14 cellular contexts compared by ENCODE assay signal in genomic region chr22:41863472-41863871, GRCh38. TPM values are rescaled to one million over a fixed set of nuclear protein-coding genes. Genes with fewer than 3 reads are reported as not detected.
DNase-seq lines count a peak whose midpoint lies in the region; ATAC-seq and TF ChIP-seq lines count a peak whose summit lies in the region.
"Had no signal": no experiment of that assay in that cellular context is flagged by ENCODE, and none has a peak within 500 bp of the region (broad histone marks: within the 10 kb centered on the region; RNA-seq: fewer than 3 reads in every experiment).

No MANE protein-coding gene starts in this region.

- CTCF ChIA-PET in MCF 10A (lab: Yijun Ruan, JAX): interaction anchor here (0.8 to 1.0 kb wide), 2 partner anchors 78 to 167 kb away, joined by 3 read pairs; no protein-coding TSS in a partner anchor

- peak overlapping the region in 1 of 2 donors; percentile 55 for H3K27ac ChIP-seq in breast epithelium

- peaks cover under 1% of the 10 kb centered on the region for H3K36me3 ChIP-seq in breast epithelium

- no peaks in the 10 kb centered on the region for H3K27me3 ChIP-seq in breast epithelium

- H3K9me3 ChIP-seq in breast epithelium: no peaks in the 10 kb centered on the region

- H3K4me3 Mint-ChIP-seq in MCF 10A (ENCODE audit: unreplicated experiment) (no peak overlapping the region), type B pancreatic cell (no peak overlapping the region)
- peak overlapping the region; percentile 78 for H3K4me3 Mint-ChIP-seq in activated T-helper 1 cell treated with anti-CD3 and anti-CD28 coated beads, Interleukin-12 subunit alpha, Interleukin-12 subunit beta, Interleukin-2, Interleukin-4 antibody, amounts not matched to agents 30 ng/mL and 10 ng/mL and 1 ng/mL, durations not matched to agents 14 hours and 24 hours and 36 hours

- BruUV-seq in MCF 10A (replicated peaks; lab: Mats Ljungman, UMichigan): no TSS peak

- H3K36me3 Mint-ChIP-seq in MCF 10A (ENCODE audit: insufficient read depth, unreplicated experiment): peaks cover 26% of the 10 kb centered on the region
- peaks cover 28% of the 10 kb centered on the region for H3K36me3 Mint-ChIP-seq in activated T-helper 1 cell treated with anti-CD3 and anti-CD28 coated beads, Interleukin-12 subunit alpha, Interleukin-12 subunit beta, Interleukin-2, Interleukin-4 antibody, amounts not matched to agents 30 ng/mL and 10 ng/mL and 1 ng/mL, durations not matched to agents 14 hours and 24 hours and 36 hours (ENCODE audit: low read depth)
- H3K36me3 Mint-ChIP-seq in type B pancreatic cell: no peaks in the 10 kb centered on the region

- H3K4me1 ChIP-seq in breast epithelium: no peaks in the 10 kb centered on the region

- DNase-seq in MCF 10A (ENCODE audit: unreplicated experiment) (no peak), breast epithelium (ENCODE audit: low spot score in 2 of 2) (no peak), islet precursor cell (peak; percentile 14), type B pancreatic cell (ENCODE audit: extremely low spot score, unreplicated experiment) (no peak)
- no peak for DNase-seq in activated T-helper 1 cell treated with anti-CD3 and anti-CD28 coated beads, Interleukin-12 subunit alpha, Interleukin-12 subunit beta, Interleukin-2, Interleukin-4 antibody, amounts not matched to agents 30 ng/mL and 10 ng/mL and 1 ng/mL, durations not matched to agents 14 hours and 24 hours and 36 hours (ENCODE audit: low spot score)
- DNase-seq: AML-193; central memory CD4-positive, alpha-beta T cell; MM.1S; NCI-H345 had no signal

- intact Hi-C loops in MCF 10A (cut with micrococcal nuclease) (no loop called here), breast epithelium (cut with DNase I; ENCODE audit: low total_unique reads) (no loop called here)
- intact Hi-C loops in activated T-helper 1 cell treated with anti-CD3 and anti-CD28 coated beads, Interleukin-12 subunit alpha, Interleukin-12 subunit beta, Interleukin-2, Interleukin-4 antibody, amounts not matched to agents 30 ng/mL and 10 ng/mL and 1 ng/mL, durations not matched to agents 14 hours and 24 hours and 36 hours (cut with micrococcal nuclease): loop anchor here (2.0 kb wide), 1 partner anchor 63 kb away; the partner anchor contains the start of gene CCDC134

- H3K4me3 ChIP-seq in breast epithelium: no peak overlapping the region
- H3K4me3 ChIP-seq: skin epidermis had no signal

- ATAC-seq in GM21737 (IDR thresholded peaks at IDR 0.05; ENCODE audit: unreplicated experiment) (no peak), GM18519 (IDR thresholded peaks at IDR 0.05; ENCODE audit: low FRiP score, unreplicated experiment) (no peak), GM21447 (IDR thresholded peaks at IDR 0.05; ENCODE audit: unreplicated experiment) (no peak)

- H3K4me1 Mint-ChIP-seq in MCF 10A (ENCODE audit: insufficient read depth, unreplicated experiment): peaks cover 12% of the 10 kb centered on the region
- H3K4me1 Mint-ChIP-seq in activated T-helper 1 cell treated with anti-CD3 and anti-CD28 coated beads, Interleukin-12 subunit alpha, Interleukin-12 subunit beta, Interleukin-2, Interleukin-4 antibody, amounts not matched to agents 30 ng/mL and 10 ng/mL and 1 ng/mL, durations not matched to agents 14 hours and 24 hours and 36 hours (ENCODE audit: low read depth): peaks cover 72% of the 10 kb centered on the region
- peaks cover 21% of the 10 kb centered on the region for H3K4me1 Mint-ChIP-seq in type B pancreatic cell (ENCODE audit: unreplicated experiment)

- H3K27me3 Mint-ChIP-seq in MCF 10A (ENCODE audit: insufficient read depth, unreplicated experiment) (no peaks in the 10 kb centered on the region), type B pancreatic cell (no peaks in the 10 kb centered on the region)
- H3K27me3 Mint-ChIP-seq in activated T-helper 1 cell treated with anti-CD3 and anti-CD28 coated beads, Interleukin-12 subunit alpha, Interleukin-12 subunit beta, Interleukin-2, Interleukin-4 antibody, amounts not matched to agents 30 ng/mL and 10 ng/mL and 1 ng/mL, durations not matched to agents 14 hours and 24 hours and 36 hours (ENCODE audit: insufficient read depth): no peaks in the 10 kb centered on the region

- POLR2A ChIA-PET in MCF 10A (lab: Yijun Ruan, JAX): interaction anchor here (2.0 kb wide), 1 partner anchor 31 kb away, joined by 8 read pairs; the partner anchor contains the start of gene SREBF2

- no peaks in the 10 kb centered on the region for H3K9me3 Mint-ChIP-seq in MCF 10A (ENCODE audit: unreplicated experiment)
- H3K9me3 Mint-ChIP-seq in activated T-helper 1 cell treated with anti-CD3 and anti-CD28 coated beads, Interleukin-12 subunit alpha, Interleukin-12 subunit beta, Interleukin-2, Interleukin-4 antibody, amounts not matched to agents 30 ng/mL and 10 ng/mL and 1 ng/mL, durations not matched to agents 14 hours and 24 hours and 36 hours: no peaks in the 10 kb centered on the region
- H3K9me3 Mint-ChIP-seq in type B pancreatic cell: no peaks in the 10 kb centered on the region

- H3K27ac Mint-ChIP-seq in MCF 10A (ENCODE audit: low read depth, unreplicated experiment): peak overlapping the region; percentile 27
- H3K27ac Mint-ChIP-seq in activated T-helper 1 cell treated with anti-CD3 and anti-CD28 coated beads, Interleukin-12 subunit alpha, Interleukin-12 subunit beta, Interleukin-2, Interleukin-4 antibody, amounts not matched to agents 30 ng/mL and 10 ng/mL and 1 ng/mL, durations not matched to agents 14 hours and 24 hours and 36 hours: peak overlapping the region; percentile 98
- peak overlapping the region; percentile 14 for H3K27ac Mint-ChIP-seq in type B pancreatic cell

- TF ChIP-seq POLR2A in breast epithelium (IDR thresholded peaks at IDR 0.05): no peak

- TF ChIP-seq CTCF in MCF 10A (IDR thresholded peaks at IDR 0.05; ENCODE audit: unreplicated experiment): no peak
- no peak for TF ChIP-seq CTCF in breast epithelium (IDR thresholded peaks at IDR 0.05)
- no peak for TF ChIP-seq CTCF in type B pancreatic cell (conservative IDR thresholded peaks at IDR 0.05)

RNA-seq across cellular contexts. Expression of gene SREBF2, which starts 30.6 kb away (rescaled TPM):
- 88.4 and 104 TPM in 2 replicates for total RNA-seq in MCF 10A (2022)
- total RNA-seq in breast epithelium: 10 to 100 TPM; 20.8 to 33.5 (median 32.1) TPM
- 235 and 245 TPM in 2 replicates for total RNA-seq in activated T-helper 1 cell treated with anti-CD3 and anti-CD28 coated beads, Interleukin-12 subunit alpha, Interleukin-12 subunit beta, Interleukin-2, Interleukin-4 antibody, amounts not matched to agents 30 ng/mL and 10 ng/mL and 1 ng/mL, durations not matched to agents 14 hours and 24 hours and 36 hours
- total RNA-seq in type B pancreatic cell (ENCODE audit: low replicate concordance): 110 and 119 TPM in 2 replicates

RNA-seq across cellular contexts. Expression of gene SHISA8, which starts 51.4 kb away (rescaled TPM):
- total RNA-seq in MCF 10A (2022) (not detected in 2 replicates), breast epithelium (not detected), type B pancreatic cell (ENCODE audit: low replicate concordance) (0.22 and 0.45 TPM in 2 replicates)
- 5.8 and 6.1 TPM in 2 replicates for total RNA-seq in activated T-helper 1 cell treated with anti-CD3 and anti-CD28 coated beads, Interleukin-12 subunit alpha, Interleukin-12 subunit beta, Interleukin-2, Interleukin-4 antibody, amounts not matched to agents 30 ng/mL and 10 ng/mL and 1 ng/mL, durations not matched to agents 14 hours and 24 hours and 36 hours
- total RNA-seq: fibroblast of lung had no signal

Comparison
In these comparisons a context has a peak if more than half of its experiments do, and no peak if none do; other contexts are left out.
1. H3K27ac Mint-ChIP-seq: peak in every context shown above with its lines; median percentile 98 in activated T-helper 1 cell treated with anti-CD3 and anti-CD28 coated beads, Interleukin-12 subunit alpha, Interleukin-12 subunit beta, Interleukin-2, Interleukin-4 antibody, amounts not matched to agents 30 ng/mL and 10 ng/mL and 1 ng/mL, durations not matched to agents 14 hours and 24 hours and 36 hours; 27 in MCF 10A; 14 in type B pancreatic cell.